ENCODE assay signal across 8 cellular contexts in genomic region chr11:125404136-125404810, GRCh38.
DNase-seq lines count a peak whose midpoint lies in the region; ATAC-seq lines count a peak whose summit lies in the region.

No MANE protein-coding gene starts in this region.

- ATAC-seq in GM21528 (IDR thresholded peaks at IDR 0.05; ENCODE audit: low FRiP score, unreplicated experiment) (peak; percentile 11), HG03139 (IDR thresholded peaks at IDR 0.05; ENCODE audit: unreplicated experiment) (no peak), GM18870 (IDR thresholded peaks at IDR 0.05; ENCODE audit: unreplicated experiment) (no peak)

- DNase-seq in NCI-H524 (lab: John Stamatoyannopoulos, UW), result peak; percentile 90 to 96
- peak; percentile 14 for DNase-seq in foreskin melanocyte
- DNase-seq in pons (ENCODE audit: low spot score), result peak; percentile 7
- DNase-seq in NK-92 treated with Interleukin-12 subunit alpha and Interleukin-12 subunit beta, amount 100 ng/mL, for 24 hours (lab: John Stamatoyannopoulos, UW), result no peak
- DNase-seq in amniotic stem cell (lab: John Stamatoyannopoulos, UW), result no peak

Comparison
In these comparisons a context has a peak if more than half of its experiments do, and no peak if none do; other contexts are left out.
1. DNase-seq: peak in NCI-H524 (2 of 2), foreskin melanocyte (single experiment) and pons (single experiment); none in NK-92 treated with Interleukin-12 subunit alpha and Interleukin-12 subunit beta, amount 100 ng/mL, for 24 hours (single experiment) and amniotic stem cell (single experiment).